Comparison of ENCODE assay signal across 20 cellular contexts in genomic region chr19:12217332-12217731, GRCh38. TPM values are rescaled to one million over a fixed set of nuclear protein-coding genes. Genes with fewer than 3 reads are reported as not detected.
A peak's percentile ranks its signal among the peaks of the same experiment; 100 is the strongest.
DNase-seq lines count a peak whose midpoint lies in the region; ATAC-seq, FAIRE-seq and TF ChIP-seq lines count a peak whose summit lies in the region.
"Had no signal": no experiment of that assay in that cellular context is flagged by ENCODE, and none has a peak within 500 bp of the region (broad histone marks: within the 10 kb centered on the region; RNA-seq: fewer than 3 reads in every experiment).

No MANE protein-coding gene starts in this region.

- H4K20me1 ChIP-seq in HepG2 (ENCODE audit: insufficient read depth, low read length) (no peaks in the 10 kb centered on the region), GM12878 (ENCODE audit: control insufficient read depth, insufficient read depth) (no peaks in the 10 kb centered on the region)
- H4K20me1 ChIP-seq: BLaER1 treated with 17β-estradiol and CSF1 and Interleukin-3, amounts not matched to agents 10 nM and 100 nM had no signal

- SMC1A ChIA-PET in GM12878 (lab: Charles Lee; ENCODE audit: uncharacterized antibody, unreplicated experiment) = no interaction called here

- no peak for TF ChIP-seq POLR2A in HepG2 (IDR thresholded peaks at IDR 0.05; ENCODE audit: insufficient read depth in 1 of 2, low read depth in 2 of 2, low read length in 2 of 2)
- no peak for TF ChIP-seq POLR2A in GM12878 (IDR thresholded peaks at IDR 0.05; ENCODE audit: low read depth, low read length)

- H3K9me3 ChIP-seq in liver (ENCODE audit: control insufficient read depth in 4 of 4, low read length in 3 of 4) = peaks cover 9 to 38% (median 19%) of the 10 kb centered on the region in 4 donors
- peaks cover 32% of the 10 kb centered on the region for H3K9me3 ChIP-seq in HepG2 (ENCODE audit: low read length)
- peaks cover 3% of the 10 kb centered on the region; the same call in 2 of the 3 replicates for H3K9me3 ChIP-seq in GM12878 (replicated peaks; ENCODE audit: control insufficient read depth, insufficient read depth, low read length)

- DNase-seq in HepG2 (ENCODE audit: low spot score) (no peak), GM12878 (ENCODE audit: low read depth, low spot score) (no peak)
- DNase-seq in NK-92 treated with Interleukin-12 subunit alpha and Interleukin-12 subunit beta, amount 100 ng/mL, for 24 hours (lab: John Stamatoyannopoulos, UW) = no peak
- DNase-seq: AML-193; Caco-2; Calu3; CD4-positive, alpha-beta T cell; CD8-positive, alpha-beta T cell; DMS79 treated with DMSO at 0.1 percent for 48 hours; GF-D8 had no signal

- no peak for FAIRE-seq in HepG2 (lab: Jason Lieb, UNC)
- no peak for FAIRE-seq in GM12878 (lab: Jason Lieb, UNC)
- FAIRE-seq: A549, D721Med, G401.6, GM12892, GM18507 had no signal

- H3K27me3 ChIP-seq in liver (ENCODE audit: control insufficient read depth in 4 of 4, insufficient read depth in 4 of 4, low read length in 3 of 4) (no peaks in the 10 kb centered on the region), HepG2 (ENCODE audit: control insufficient read depth in 1 of 2, insufficient read depth in 2 of 2, low read length in 2 of 2) (no peaks in the 10 kb centered on the region), GM12878 (replicated peaks in 1 of 2; ENCODE audit: control insufficient read depth in 2 of 2, insufficient read depth in 2 of 2, low read length in 1 of 2) (no peaks in the 10 kb centered on the region)
- H3K27me3 ChIP-seq: BLaER1 treated with 17β-estradiol and CSF1 and Interleukin-3, amounts not matched to agents 10 nM and 100 nM had no signal

- POLR2A ChIA-PET in HepG2 (lab: Yijun Ruan, JAX) (no interaction called here), GM12878 (lab: Charles Lee) (no interaction called here)

- CTCF ChIA-PET in HepG2 (lab: Yijun Ruan, JAX; ENCODE audit: low intra/inter-chr PET ratio, low total read pairs) = no interaction called here
- CTCF ChIA-PET in GM12878 (lab: Yijun Ruan, JAX) = no interaction called here

- BruUV-seq in HepG2 (replicated peaks; lab: Mats Ljungman, UMichigan) (no TSS peak), GM12878 (replicated peaks; lab: Mats Ljungman, UMichigan) (no TSS peak)

- no peak overlapping the region for H3K27ac ChIP-seq in liver (ENCODE audit: low read depth in 1 of 2, low read length in 2 of 2)
- H3K27ac ChIP-seq in HepG2 (ENCODE audit: extremely low read length, insufficient read depth, low read length) = no peak overlapping the region
- no peak overlapping the region for H3K27ac ChIP-seq in GM12878 (ENCODE audit: control insufficient read depth, insufficient read depth)
- H3K27ac ChIP-seq: 22Rv1; A549; BLaER1 treated with 17β-estradiol and CSF1 and Interleukin-3, amounts not matched to agents 10 nM and 100 nM; C4-2B had no signal

- H3K4me1 ChIP-seq in liver (ENCODE audit: control insufficient read depth in 4 of 4, insufficient read depth in 4 of 4, low read length in 3 of 4) (no peaks in the 10 kb centered on the region), HepG2 (ENCODE audit: insufficient read depth, low read length) (no peaks in the 10 kb centered on the region), GM12878 (ENCODE audit: control insufficient read depth, insufficient read depth, low read length) (no peaks in the 10 kb centered on the region)
- H3K4me1 ChIP-seq: A549; BLaER1 treated with 17β-estradiol and CSF1 and Interleukin-3, amounts not matched to agents 10 nM and 100 nM; Caco-2 had no signal

- intact Hi-C loops in HepG2 (cut with micrococcal nuclease; ENCODE audit: unreplicated experiment) (no loop called here), GM12878 (cut with micrococcal nuclease; ENCODE audit: unreplicated experiment) (no loop called here)

- no peak overlapping the region for H3K9ac ChIP-seq in liver (ENCODE audit: low read depth in 1 of 2, low read length in 2 of 2)
- no peak overlapping the region for H3K9ac ChIP-seq in HepG2 (ENCODE audit: insufficient read depth, low read depth, low read length)
- H3K9ac ChIP-seq in GM12878 (ENCODE audit: control insufficient read depth, insufficient read depth, low read length) = no peak overlapping the region
- H3K9ac ChIP-seq: BLaER1 treated with 17β-estradiol and CSF1 and Interleukin-3, amounts not matched to agents 10 nM and 100 nM had no signal

- no peak for TF ChIP-seq RAD21 in liver (IDR thresholded peaks at IDR 0.05)
- TF ChIP-seq RAD21 in HepG2 (CRISPR knock-in tag; IDR thresholded peaks at IDR 0.05) = no peak
- TF ChIP-seq RAD21 in GM12878 (IDR thresholded peaks at IDR 0.05; ENCODE audit: insufficient read depth, low read depth, low read length) = no peak

- in situ Hi-C loops in HepG2 (cut with HindIII; ENCODE audit: extremely low pct_ligation_motif_present, low pct_unique_long_range_greater_than_20kb) = no loop called here
- in situ Hi-C loops in GM12878 (cut with MboI) = no loop called here

- no peak overlapping the region for H3K4me2 ChIP-seq in HepG2 (ENCODE audit: low read depth, low read length)
- no peak overlapping the region for H3K4me2 ChIP-seq in GM12878 (ENCODE audit: control insufficient read depth, insufficient read depth)
- H3K4me2 ChIP-seq: A549; BLaER1 treated with 17β-estradiol and CSF1 and Interleukin-3, amounts not matched to agents 10 nM and 100 nM had no signal

- H2AFZ ChIP-seq in HepG2 (ENCODE audit: low read length) (no peak overlapping the region), GM12878 (ENCODE audit: control insufficient read depth, low read depth, low read length) (no peak overlapping the region)

- peaks cover 0 to 1% (median 0%) of the 10 kb centered on the region in 4 donors for H3K36me3 ChIP-seq in liver (ENCODE audit: control insufficient read depth in 4 of 4, insufficient read depth in 3 of 4, low read depth in 1 of 4, low read length in 3 of 4)
- H3K36me3 ChIP-seq in HepG2 (replicated peaks in 1 of 2; ENCODE audit: control insufficient read depth in 1 of 2, insufficient read depth in 2 of 2, low read length in 2 of 2) = no peaks in the 10 kb centered on the region
- H3K36me3 ChIP-seq in GM12878 (ENCODE audit: control insufficient read depth in 2 of 2, insufficient read depth in 2 of 2, low read length in 1 of 2) = no peaks in the 10 kb centered on the region

- ATAC-seq in HepG2 (no peak), GM12878 (no peak), HG02973 (IDR thresholded peaks at IDR 0.05; ENCODE audit: unreplicated experiment) (no peak)
- ATAC-seq: A549; CD8-positive, alpha-beta T cell had no signal

- RAD21 ChIA-PET in GM12878 (lab: Charles Lee; ENCODE audit: unreplicated experiment) = no interaction called here

- no peak for TF ChIP-seq CTCF in liver (IDR thresholded peaks at IDR 0.05; ENCODE audit: low read depth, low read length, missing input control)
- TF ChIP-seq CTCF in HepG2 (CRISPR knock-in tag; IDR thresholded peaks at IDR 0.05) = no peak
- TF ChIP-seq CTCF in GM12878 (IDR thresholded peaks at IDR 0.05 in 2 of 3, conservative IDR thresholded peaks at IDR 0.05 in 1 of 3; ENCODE audit: control insufficient read depth in 2 of 3, extremely low read depth in 1 of 3, insufficient read depth in 1 of 3, low read depth in 3 of 3, low read length in 3 of 3) = no peak

- H3K79me2 ChIP-seq in HepG2 (ENCODE audit: insufficient read depth, low read length) = no peaks in the 10 kb centered on the region
- H3K79me2 ChIP-seq in GM12878 (ENCODE audit: control insufficient read depth, insufficient read depth, low read length) = no peaks in the 10 kb centered on the region

- no peak for TF ChIP-seq EP300 in HepG2 (IDR thresholded peaks at IDR 0.05; ENCODE audit: low read depth in 2 of 2, low read length in 2 of 2)
- no peak for TF ChIP-seq EP300 in HepG2 (CRISPR knock-in tag; IDR thresholded peaks at IDR 0.05; ENCODE audit: borderline replicate concordance)
- TF ChIP-seq EP300 in GM12878 (IDR thresholded peaks at IDR 0.05; ENCODE audit: borderline replicate concordance in 1 of 2, control insufficient read depth in 1 of 2, low read depth in 2 of 2, low read length in 2 of 2) = no peak

- H3K4me3 ChIP-seq in liver (ENCODE audit: low read depth in 1 of 3, low read length in 3 of 3) (peak overlapping the region in 2 of 3 donors; percentile 11 to 29), HepG2 (replicated peaks in 1 of 3; ENCODE audit: insufficient read depth in 1 of 3, low read depth in 2 of 3, low read length in 3 of 3) (no peak overlapping the region), GM12878 (no peak overlapping the region)
- H3K4me3 ChIP-seq: A549 had no signal

RNA-seq across cellular contexts. Expression of gene ZNF136, which starts 54.4 kb away (rescaled TPM):
- total RNA-seq in liver (1 to 10 TPM; 4.5 to 5.8 TPM), HepG2 (2016; rRNA removed; fragmentation: Illumina TruSeq; extraction: Trizol) (10.2 and 16.6 TPM in 2 replicates), GM12878 (2014; rRNA removed) (7.4 and 7.8 TPM in 2 replicates), GM12878 (2014; rRNA removed; fragmentation: Illumina TruSeq; extraction: Trizol) (7.7 and 8.8 TPM in 2 replicates), GM12878 (2021) (4.9 and 6.6 TPM in 2 replicates)
- polyA plus RNA-seq in liver (1 to 10 TPM in 1 of 2 donors, under 1 TPM in 1; 0.92 to 2.1 TPM), HepG2 (2011; rRNA removed) (1.8 and 2.5 TPM in 2 replicates), GM12878 (2011; rRNA removed) (7.1 and 11.4 TPM in 2 replicates), GM12878 (2014; fragmentation: Illumina TruSeq; extraction: Trizol) (6.6 and 8.0 TPM in 2 replicates), GM12878 (2014; fragmentation: Nextera tagmentation; extraction: Ambion mirVana) (1 to 10 TPM; 2.8 to 3.1 TPM), GM12878 (2014; rRNA removed) (2.9 and 5.0 TPM in 2 replicates), GM12878 (2016; fragmentation: Nextera tagmentation; extraction: Ambion mirVana) (1 to 10 TPM; 6.7 to 7.7 TPM)
- 0.91 and 1.9 TPM in 2 replicates for total RNA-seq in HepG2 (2016; cell fraction: cytosol; rRNA removed; fragmentation: Illumina TruSeq; extraction: Trizol; ENCODE audit: low read depth)
- 9.2 and 18.5 TPM in 2 replicates for total RNA-seq in HepG2 (2016; cell fraction: insoluble cytoplasmic fraction; rRNA removed; fragmentation: Illumina TruSeq; extraction: Trizol)
- total RNA-seq in HepG2 (2016; cell fraction: membrane; rRNA removed; fragmentation: Illumina TruSeq; extraction: Trizol) = 4.5 and 5.0 TPM in 2 replicates
- total RNA-seq in HepG2 (2016; cell fraction: nucleus; rRNA removed; fragmentation: Illumina TruSeq; extraction: Trizol) = 8.1 and 11.9 TPM in 2 replicates
- 0.97 and 1.4 TPM in 2 replicates for polyA plus RNA-seq in HepG2 (2011; cell fraction: cytosol; rRNA removed)
- polyA plus RNA-seq in HepG2 (2011; cell fraction: nucleus; rRNA removed) = 1.2 and 1.5 TPM in 2 replicates
- 2.4 and 4.4 TPM in 2 replicates for polyA plus RNA-seq in HepG2 (2012)
- 0.11 and 0.18 TPM in 2 replicates for polyA plus RNA-seq in HepG2 (2016; cell fraction: cytosol; fragmentation: Illumina TruSeq; extraction: Trizol; ENCODE audit: low read depth)
- 6.4 and 8.7 TPM in 2 replicates for polyA plus RNA-seq in HepG2 (2016; cell fraction: insoluble cytoplasmic fraction; fragmentation: Illumina TruSeq; extraction: Trizol; ENCODE audit: low read depth)
- 0.77 and 0.81 TPM in 2 replicates for polyA plus RNA-seq in HepG2 (2016; cell fraction: membrane; fragmentation: Illumina TruSeq; extraction: Trizol; ENCODE audit: low read depth)
- polyA plus RNA-seq in HepG2 (2016; cell fraction: nucleus; fragmentation: Illumina TruSeq; extraction: Trizol; ENCODE audit: insufficient read depth, low read depth) = 7.5 and 9.6 TPM in 2 replicates
- polyA minus RNA-seq in HepG2 (2011; rRNA and poly(A)+ RNA removed; ENCODE audit: low replicate concordance) = 1.7 and 2.6 TPM in 2 replicates
- polyA minus RNA-seq in HepG2 (2011; cell fraction: cytosol; rRNA and poly(A)+ RNA removed) = 4.0 and 4.6 TPM in 2 replicates
- 12.9 and 13.3 TPM in 2 replicates for polyA minus RNA-seq in HepG2 (2011; cell fraction: nucleus; rRNA and poly(A)+ RNA removed)
- total RNA-seq in GM12878 (2013; cell fraction: nucleolus; rRNA removed) = 43.0 and 44.1 TPM in 2 replicates
- polyA plus RNA-seq in GM12878 (2011; ENCODE audit: low read depth) = 3.9 TPM
- 2.6 and 3.1 TPM in 2 replicates for polyA plus RNA-seq in GM12878 (2011; cell fraction: cytosol; rRNA removed)
- polyA plus RNA-seq in GM12878 (2011; cell fraction: nucleus; rRNA removed) = 3.8 and 4.2 TPM in 2 replicates
- polyA plus RNA-seq in GM12878 (2012) = 6.5 and 8.4 TPM in 2 replicates
- polyA minus RNA-seq in GM12878 (2011; rRNA and poly(A)+ RNA removed) = 7.3 and 10.3 TPM in 2 replicates
- 2.8 and 5.1 TPM in 2 replicates for polyA minus RNA-seq in GM12878 (2011; cell fraction: cytosol; rRNA and poly(A)+ RNA removed)
- polyA minus RNA-seq in GM12878 (2011; cell fraction: nucleus; rRNA and poly(A)+ RNA removed) = 6.0 and 8.6 TPM in 2 replicates

Comparison
In these comparisons a context has a peak if more than half of its experiments do, and no peak if none do; other contexts are left out.
1. H3K4me3 ChIP-seq: peak in liver (2 of 3); none in HepG2 (0 of 3) and GM12878 (single experiment).